2 cellular contexts compared by ENCODE assay signal in genomic region chr15:38129531-38130199, GRCh38.
TF ChIP-seq lines count a peak whose summit lies in the region.

No MANE protein-coding gene starts in this region.

TF ChIP-seq in liver, 16 proteins besides CTCF, POLR2A, EP300 and RAD21 (continued from another document):
- no peak for TF ChIP-seq REST (IDR thresholded peaks at IDR 0.05)
- no peak for TF ChIP-seq FOXA1 (IDR thresholded peaks at IDR 0.05)
- no peak for TF ChIP-seq SP1 (IDR thresholded peaks at IDR 0.05)
- no peak for TF ChIP-seq NR2F2 (IDR thresholded peaks at IDR 0.05)
- no peak for TF ChIP-seq HNF4A (conservative IDR thresholded peaks at IDR 0.05)
- TF ChIP-seq ATF3 (IDR thresholded peaks at IDR 0.05), result no peak

TF ChIP-seq in HepG2, 621 proteins besides CTCF, POLR2A, EP300 and RAD21 (continued from another document):
- TF ChIP-seq ZNF770 (CRISPR knock-in tag; IDR thresholded peaks at IDR 0.05) (no peak), ATRX (CRISPR knock-in tag; IDR thresholded peaks at IDR 0.05; ENCODE audit: borderline replicate concordance) (no peak), ZNF280D (CRISPR knock-in tag; IDR thresholded peaks at IDR 0.05) (no peak), RBAK (CRISPR knock-in tag; IDR thresholded peaks at IDR 0.05) (no peak), CEBPG (CRISPR knock-in tag; IDR thresholded peaks at IDR 0.05) (no peak), ZBTB14 (CRISPR knock-in tag; IDR thresholded peaks at IDR 0.05) (no peak), PITX1 (CRISPR knock-in tag; IDR thresholded peaks at IDR 0.05) (no peak), ZNF563 (CRISPR knock-in tag; IDR thresholded peaks at IDR 0.05) (no peak), FOXK1 (CRISPR knock-in tag; IDR thresholded peaks at IDR 0.05; ENCODE audit: borderline replicate concordance, low read depth) (no peak), KLF16 (CRISPR knock-in tag; IDR thresholded peaks at IDR 0.05) (no peak), TBP (CRISPR knock-in tag; IDR thresholded peaks at IDR 0.05) (no peak), CC2D1A (CRISPR knock-in tag; IDR thresholded peaks at IDR 0.05) (no peak), MBNL3 (CRISPR knock-in tag; conservative IDR thresholded peaks at IDR 0.05) (no peak)
TF ChIP-seq in HepG2: peak in this region for 0.
